ENCODE assay signal across 1 cellular context in the genomic region with DNA sequence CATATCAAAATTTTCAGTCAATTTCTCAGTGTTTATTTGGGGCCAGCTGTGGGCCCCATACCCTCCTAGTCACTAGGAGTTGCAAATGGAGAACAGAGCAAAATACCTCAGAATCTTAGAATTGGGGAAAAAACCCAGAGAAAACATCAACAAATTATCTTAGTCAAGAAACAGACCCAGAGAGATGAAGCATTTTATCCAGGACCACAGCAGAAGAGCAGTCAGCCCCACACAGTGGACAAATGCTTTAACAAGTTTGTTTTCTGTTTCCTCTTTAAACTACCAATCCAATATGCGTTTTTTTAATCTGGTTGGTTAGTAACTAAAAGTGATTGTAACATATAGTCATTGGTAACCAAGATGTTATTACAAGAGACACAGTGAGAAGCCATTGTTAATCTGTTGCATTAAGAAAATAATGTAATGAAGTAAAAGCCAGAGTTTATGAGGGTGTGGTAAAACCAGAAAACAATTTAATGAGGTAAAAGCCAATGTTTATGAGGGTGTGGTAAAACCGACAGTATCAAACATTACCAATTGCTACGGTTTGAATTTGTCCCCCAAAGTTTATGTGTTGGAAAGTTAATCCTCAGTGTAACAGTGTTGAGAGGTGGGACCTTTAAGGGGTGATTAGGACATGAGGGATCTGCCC.
TF ChIP-seq lines count a peak whose summit lies in the region.

No MANE protein-coding gene starts in this region.

TF ChIP-seq in IMR-90, 13 proteins besides CTCF, POLR2A, EP300 and RAD21 (continued from another document):
- TF ChIP-seq NFE2L2 (IDR thresholded peaks at IDR 0.05; ENCODE audit: low read depth, low read length) (no peak), FOS (IDR thresholded peaks at IDR 0.05; ENCODE audit: low read depth, low read length) (no peak), CEBPB (IDR thresholded peaks at IDR 0.05; ENCODE audit: low read depth, low read length) (no peak)
